10 cellular contexts compared by ENCODE assay signal in genomic region chr2:241901500-241902351, GRCh38. TPM values are rescaled to one million over a fixed set of nuclear protein-coding genes. Genes with fewer than 3 reads are reported as not detected.
DNase-seq lines count a peak whose midpoint lies in the region; TF ChIP-seq lines count a peak whose summit lies in the region.
"Had no signal": no experiment of that assay in that cellular context is flagged by ENCODE, and none has a peak within 500 bp of the region (broad histone marks: within the 10 kb centered on the region; RNA-seq: fewer than 3 reads in every experiment).

No MANE protein-coding gene starts in this region.

- intact Hi-C loops in PC-9 (cut with micrococcal nuclease; ENCODE audit: unreplicated experiment): no loop called here

- H4K20me1 ChIP-seq in PC-9 (ENCODE audit: insufficient read depth): no peaks in the 10 kb centered on the region

- no peaks in the 10 kb centered on the region for H3K36me3 Mint-ChIP-seq in nephron (ENCODE audit: low read depth)

- no peak overlapping the region for H3K4me3 ChIP-seq in PC-9
- H3K4me3 ChIP-seq in effector memory CD4-positive, alpha-beta T cell (ENCODE audit: insufficient read depth, low read depth, low read length, poor library complexity, severe bottlenecking): no peak overlapping the region

- no peaks in the 10 kb centered on the region for H3K9me2 ChIP-seq in PC-9 (ENCODE audit: insufficient read depth)

- no peaks in the 10 kb centered on the region for H3K36me3 ChIP-seq in PC-9 (ENCODE audit: low read depth)
- no peaks in the 10 kb centered on the region for H3K36me3 ChIP-seq in effector memory CD4-positive, alpha-beta T cell (ENCODE audit: control insufficient read depth, insufficient read depth, low read length)

- TF ChIP-seq CTCF in PC-9 (conservative IDR thresholded peaks at IDR 0.05) (no peak), nephron (IDR thresholded peaks at IDR 0.05; ENCODE audit: unreplicated experiment in 3 of 3) (no peak)

- peak overlapping the region; percentile 72 to 82 (median 74) for H3K4me3 Mint-ChIP-seq in nephron

- H3K4me1 Mint-ChIP-seq in nephron: peaks cover 44% of the 10 kb centered on the region

- H3K27me3 ChIP-seq in PC-9 (ENCODE audit: insufficient read depth, low read depth): peaks cover 88% of the 10 kb centered on the region
- no peaks in the 10 kb centered on the region for H3K27me3 ChIP-seq in effector memory CD4-positive, alpha-beta T cell (replicated peaks; ENCODE audit: control insufficient read depth, insufficient read depth, low read length, poor library complexity, severe bottlenecking)

- H2AFZ ChIP-seq in PC-9: no peak overlapping the region

- H3K27ac ChIP-seq in PC-9: no peak overlapping the region
- no peak overlapping the region for H3K27ac ChIP-seq in effector memory CD4-positive, alpha-beta T cell (ENCODE audit: insufficient read depth, low read length, poor library complexity, severe bottlenecking)

- CTCF ChIA-PET in PC-9 (lab: Charles Lee): no interaction called here

- H3F3A ChIP-seq in PC-9 (ENCODE audit: insufficient read depth, low read depth): no peaks in the 10 kb centered on the region

- H3K4me1 ChIP-seq in PC-9 (replicated peaks; ENCODE audit: insufficient read depth): no peaks in the 10 kb centered on the region
- H3K4me1 ChIP-seq in effector memory CD4-positive, alpha-beta T cell (ENCODE audit: control insufficient read depth, insufficient read depth, low read length, poor library complexity, severe bottlenecking): no peaks in the 10 kb centered on the region

- DNase-seq in AG08396 (ENCODE audit: low spot score) (peak; percentile 44), PC-9 (peak; percentile 21 to 50), fibroblast of gingiva (ENCODE audit: low read depth) (peak; percentile 11), GDM1 (lab: John Stamatoyannopoulos, UW) (no peak), T-helper 1 cell (no peak)
- no peak for DNase-seq in stimulated activated CD4-positive, alpha-beta T cell treated with anti-CD3 and anti-CD28 coated beads, Interleukin-4, amount 100 ng/mL, for 1 hour
- DNase-seq in effector memory CD4-positive, alpha-beta T cell: no peak
- DNase-seq: activated CD8-positive, alpha-beta memory T cell treated with anti-CD3 and anti-CD28 coated beads, Interleukin-2, amount 50 U/mL, for 4 hours; small intestine had no signal

- H3K9me3 ChIP-seq in PC-9 (ENCODE audit: insufficient read depth, low read depth): no peaks in the 10 kb centered on the region
- H3K9me3 ChIP-seq in effector memory CD4-positive, alpha-beta T cell (ENCODE audit: control insufficient read depth, low read length): no peaks in the 10 kb centered on the region

- peak overlapping the region; percentile 50 to 76 (median 74) for H3K27ac Mint-ChIP-seq in nephron

- no peaks in the 10 kb centered on the region for H3K9me3 Mint-ChIP-seq in nephron

- H3K27me3 Mint-ChIP-seq in nephron (ENCODE audit: low read depth): peaks cover 29% of the 10 kb centered on the region

- POLR2A ChIA-PET in PC-9 (lab: Charles Lee; ENCODE audit: unreplicated experiment): no interaction called here

- no peak overlapping the region for H3K4me2 ChIP-seq in PC-9

- no TSS peak for BruUV-seq in PC-9 (replicated peaks; lab: Mats Ljungman, UMichigan)

- H3K79me2 ChIP-seq in PC-9 (ENCODE audit: low read depth): no peaks in the 10 kb centered on the region

RNA-seq across cellular contexts. Expression of gene RTP5, which starts 32.2 kb away (rescaled TPM):
- not detected in 2 replicates for total RNA-seq in PC-9 (2021)

RNA-seq across cellular contexts. Expression of gene PDCD1, which starts 43.0 kb away (rescaled TPM):
- total RNA-seq in PC-9 (2021): not detected in 2 replicates

Comparison
In these comparisons a context has a peak if more than half of its experiments do, and no peak if none do; other contexts are left out.
1. DNase-seq: peak in AG08396 (single experiment), PC-9 (2 of 2) and fibroblast of gingiva (single experiment); none in GDM1 (single experiment), stimulated activated CD4-positive, alpha-beta T cell treated with anti-CD3 and anti-CD28 coated beads, Interleukin-4, amount 100 ng/mL, for 1 hour (single experiment), effector memory CD4-positive, alpha-beta T cell (0 of 3) and T-helper 1 cell (0 of 5).